In genomic region chr10:69918036-69918435, GRCh38 we compare ENCODE assay signal across 25 cellular contexts.
"Had no signal": no experiment of that assay in that cellular context is flagged by ENCODE, and none has a peak within 500 bp of the region (broad histone marks: within the 10 kb centered on the region; RNA-seq: fewer than 3 reads in every experiment).

No MANE protein-coding gene starts in this region.

- DNase-seq: activated CD4-positive, alpha-beta memory T cell treated with anti-CD3 and anti-CD28 coated beads, Interleukin-2, amount 10 ng/mL, durations not matched to agents 7 days and 5 days; activated CD4-positive, alpha-beta T cell treated with anti-CD3 and anti-CD28 coated beads for 1 hour; activated CD4-positive, alpha-beta T cell treated with anti-CD3 and anti-CD28 coated beads for 4 hours; activated CD4-positive, alpha-beta T cell treated with anti-CD3 and anti-CD28 coated beads, Interleukin-2, amount 10 ng/mL, durations not matched to agents 7 days and 5 days; activated CD4-positive, alpha-beta T cell treated with anti-CD3 and anti-CD28 coated beads, Interleukin-2, amount 50 U/mL, for 4 hours; activated CD8-positive, alpha-beta memory T cell treated with anti-CD3 and anti-CD28 coated beads, Interleukin-2, amount 50 U/mL, for 48 hours; activated effector memory CD4-positive, alpha-beta T cell treated with Interleukin-2 at 50 U/mL for 16 hours; activated gamma-delta T cell treated with Interleukin-2 at 50 U/mL for 16 hours; activated naive CD4-positive, alpha-beta T cell treated with anti-CD3 and anti-CD28 coated beads, Interleukin-2, amount 50 U/mL, for 16 hours; activated naive CD4-positive, alpha-beta T cell treated with Interleukin-2 at 50 U/mL for 16 hours; activated T-cell treated with anti-CD3 and anti-CD28 coated beads for 4 hours; activated T-cell treated with anti-CD3 and anti-CD28 coated beads, Interleukin-2, amount 50 U/mL, for 24 hours; amniotic stem cell; anterior cingulate cortex; caudate nucleus; cortex of kidney; dermis blood vessel endothelial cell; effector CD4-positive, alpha-beta T cell; effector memory CD8-positive, alpha-beta T cell; esophagus squamous epithelium; head of caudate nucleus; T-helper 2 cell had no signal

- H3K9me3 ChIP-seq: esophagus squamous epithelium had no signal

- H3K9me3 Mint-ChIP-seq: activated CD4-positive, alpha-beta memory T cell treated with anti-CD3 and anti-CD28 coated beads, Interleukin-2, amount 10 ng/mL, durations not matched to agents 7 days and 5 days; activated CD4-positive, alpha-beta T cell treated with anti-CD3 and anti-CD28 coated beads, Interleukin-2, amount 10 ng/mL, durations not matched to agents 7 days and 5 days; activated T-cell treated with anti-CD3 and anti-CD28 coated beads, Interleukin-2, amount 50 U/mL, for 24 hours; activated T-helper 17 cell treated with anti-CD3 and anti-CD28 coated beads, Interleukin-2, amount 50 U/mL, for 72 hours; effector memory CD8-positive, alpha-beta T cell had no signal

- H3K4me3 Mint-ChIP-seq: activated CD4-positive, alpha-beta memory T cell treated with anti-CD3 and anti-CD28 coated beads, Interleukin-2, amount 10 ng/mL, durations not matched to agents 7 days and 5 days; activated CD4-positive, alpha-beta T cell treated with anti-CD3 and anti-CD28 coated beads, Interleukin-2, amount 10 ng/mL, durations not matched to agents 7 days and 5 days; activated naive CD8-positive, alpha-beta T cell; activated T-cell treated with anti-CD3 and anti-CD28 coated beads, Interleukin-2, amount 50 U/mL, for 24 hours; activated T-helper 17 cell treated with anti-CD3 and anti-CD28 coated beads, Interleukin-2, amount 50 U/mL, for 72 hours; effector memory CD8-positive, alpha-beta T cell had no signal

- H3K4me3 ChIP-seq: esophagus squamous epithelium had no signal

- H3K27ac ChIP-seq: epithelial cell of prostate, esophagus squamous epithelium had no signal

- H3K36me3 ChIP-seq: esophagus squamous epithelium had no signal

- H3K27ac Mint-ChIP-seq: activated CD4-positive, alpha-beta memory T cell treated with anti-CD3 and anti-CD28 coated beads, Interleukin-2, amount 10 ng/mL, durations not matched to agents 7 days and 5 days; activated CD4-positive, alpha-beta T cell treated with anti-CD3 and anti-CD28 coated beads, Interleukin-2, amount 10 ng/mL, durations not matched to agents 7 days and 5 days; activated naive CD8-positive, alpha-beta T cell; activated T-cell treated with anti-CD3 and anti-CD28 coated beads, Interleukin-2, amount 50 U/mL, for 24 hours; activated T-helper 17 cell treated with anti-CD3 and anti-CD28 coated beads, Interleukin-2, amount 50 U/mL, for 72 hours; effector memory CD8-positive, alpha-beta T cell had no signal

- H3K36me3 Mint-ChIP-seq: activated naive CD8-positive, alpha-beta T cell had no signal

- H3K4me1 Mint-ChIP-seq: activated CD4-positive, alpha-beta memory T cell treated with anti-CD3 and anti-CD28 coated beads, Interleukin-2, amount 10 ng/mL, durations not matched to agents 7 days and 5 days; activated CD4-positive, alpha-beta T cell treated with anti-CD3 and anti-CD28 coated beads, Interleukin-2, amount 10 ng/mL, durations not matched to agents 7 days and 5 days; activated T-helper 17 cell treated with anti-CD3 and anti-CD28 coated beads, Interleukin-2, amount 50 U/mL, for 72 hours had no signal

- ATAC-seq: activated T-helper 17 cell treated with anti-CD3 and anti-CD28 coated beads, Interleukin-2, amount 50 U/mL, for 72 hours; effector memory CD8-positive, alpha-beta T cell had no signal
